17 cellular contexts compared by ENCODE assay signal in genomic region chr2:9328931-9329330, GRCh38.
"Had no signal": no experiment of that assay in that cellular context is flagged by ENCODE, and none has a peak within 500 bp of the region (broad histone marks: within the 10 kb centered on the region; RNA-seq: fewer than 3 reads in every experiment).

No MANE protein-coding gene starts in this region.

- H3K36me3 Mint-ChIP-seq: activated naive CD4-positive, alpha-beta T cell treated with anti-CD3 and anti-CD28 coated beads, Interleukin-2, amount 10 ng/mL, durations not matched to agents 7 days and 5 days; naive B cell had no signal

- H3K27ac Mint-ChIP-seq: activated CD4-positive, alpha-beta T cell treated with anti-CD3 and anti-CD28 coated beads, Interleukin-2, amount 10 ng/mL, durations not matched to agents 7 days and 5 days; activated CD8-positive, alpha-beta T cell treated with anti-CD3 and anti-CD28 coated beads, Interleukin-2, amount 10 ng/mL, durations not matched to agents 7 days and 5 days; activated naive CD4-positive, alpha-beta T cell treated with anti-CD3 and anti-CD28 coated beads, Interleukin-2, amount 10 ng/mL, durations not matched to agents 7 days and 5 days; activated naive CD8-positive, alpha-beta T cell treated with anti-CD3 and anti-CD28 coated beads, Interleukin-2, amount 50 U/mL, for 24 hours; activated T-cell treated with anti-CD3 and anti-CD28 coated beads, Interleukin-2, amount 50 U/mL, for 24 hours; endodermal cell had no signal

- H3K36me3 ChIP-seq: colonic mucosa, uterus had no signal

- H3K4me3 Mint-ChIP-seq: activated CD4-positive, alpha-beta T cell treated with anti-CD3 and anti-CD28 coated beads, Interleukin-2, amount 10 ng/mL, durations not matched to agents 7 days and 5 days; activated CD8-positive, alpha-beta T cell treated with anti-CD3 and anti-CD28 coated beads, Interleukin-2, amount 10 ng/mL, durations not matched to agents 7 days and 5 days; activated naive CD4-positive, alpha-beta T cell treated with anti-CD3 and anti-CD28 coated beads, Interleukin-2, amount 10 ng/mL, durations not matched to agents 7 days and 5 days; activated naive CD8-positive, alpha-beta T cell treated with anti-CD3 and anti-CD28 coated beads, Interleukin-2, amount 50 U/mL, for 24 hours; activated T-cell treated with anti-CD3 and anti-CD28 coated beads, Interleukin-2, amount 50 U/mL, for 24 hours; central memory CD8-positive, alpha-beta T cell; endodermal cell had no signal

- H3K27me3 ChIP-seq: colonic mucosa, tibial nerve, uterus had no signal

- H3K4me3 ChIP-seq: colonic mucosa, lung, tibial nerve, uterus had no signal

- H3K4me1 Mint-ChIP-seq: activated CD4-positive, alpha-beta T cell treated with anti-CD3 and anti-CD28 coated beads, Interleukin-2, amount 10 ng/mL, durations not matched to agents 7 days and 5 days; activated naive CD4-positive, alpha-beta T cell treated with anti-CD3 and anti-CD28 coated beads, Interleukin-2, amount 10 ng/mL, durations not matched to agents 7 days and 5 days; central memory CD8-positive, alpha-beta T cell had no signal

- H3K9me3 Mint-ChIP-seq: activated CD4-positive, alpha-beta T cell treated with anti-CD3 and anti-CD28 coated beads, Interleukin-2, amount 10 ng/mL, durations not matched to agents 7 days and 5 days; activated naive CD4-positive, alpha-beta T cell treated with anti-CD3 and anti-CD28 coated beads, Interleukin-2, amount 10 ng/mL, durations not matched to agents 7 days and 5 days; activated naive CD8-positive, alpha-beta T cell treated with anti-CD3 and anti-CD28 coated beads, Interleukin-2, amount 50 U/mL, for 24 hours; activated T-cell treated with anti-CD3 and anti-CD28 coated beads, Interleukin-2, amount 50 U/mL, for 24 hours; central memory CD8-positive, alpha-beta T cell; endodermal cell; naive B cell had no signal

- H3K27ac ChIP-seq: colonic mucosa, tibial nerve had no signal

- DNase-seq: activated CD4-positive, alpha-beta T cell treated with anti-CD3 and anti-CD28 coated beads, Interleukin-2, amount 10 ng/mL, durations not matched to agents 7 days and 5 days; activated CD8-positive, alpha-beta T cell treated with anti-CD3 and anti-CD28 coated beads, Interleukin-2, amount 10 ng/mL, durations not matched to agents 7 days and 5 days; activated effector memory CD4-positive, alpha-beta T cell treated with Interleukin-2 at 50 U/mL for 16 hours; activated naive CD4-positive, alpha-beta T cell treated with anti-CD3 and anti-CD28 coated beads, Interleukin-2, amount 10 ng/mL, durations not matched to agents 7 days and 5 days; activated naive CD8-positive, alpha-beta T cell treated with anti-CD3 and anti-CD28 coated beads, Interleukin-2, amount 50 U/mL, for 24 hours; activated T-cell treated with anti-CD3 and anti-CD28 coated beads, Interleukin-2, amount 50 U/mL, for 24 hours; aorta; endodermal cell; naive B cell; stimulated activated naive CD4-positive, alpha-beta T cell; T1000; uterus had no signal

- ATAC-seq: activated CD4-positive, CD25-positive, alpha-beta regulatory T cell treated with anti-CD3 and anti-CD28 coated beads, Interleukin-2, amount 50 U/mL, for 24 hours; activated CD8-positive, alpha-beta T cell treated with anti-CD3 and anti-CD28 coated beads, Interleukin-2, amount 10 ng/mL, durations not matched to agents 7 days and 5 days; activated naive CD8-positive, alpha-beta T cell treated with anti-CD3 and anti-CD28 coated beads, Interleukin-2, amount 50 U/mL, for 24 hours had no signal

- H3K9me3 ChIP-seq: colonic mucosa, tibial nerve, uterus had no signal

- H3K27me3 Mint-ChIP-seq: activated naive CD8-positive, alpha-beta T cell treated with anti-CD3 and anti-CD28 coated beads, Interleukin-2, amount 50 U/mL, for 24 hours; activated T-cell treated with anti-CD3 and anti-CD28 coated beads, Interleukin-2, amount 50 U/mL, for 24 hours; naive B cell had no signal

- H3K4me1 ChIP-seq: colonic mucosa, uterus had no signal
